In the genomic region with DNA sequence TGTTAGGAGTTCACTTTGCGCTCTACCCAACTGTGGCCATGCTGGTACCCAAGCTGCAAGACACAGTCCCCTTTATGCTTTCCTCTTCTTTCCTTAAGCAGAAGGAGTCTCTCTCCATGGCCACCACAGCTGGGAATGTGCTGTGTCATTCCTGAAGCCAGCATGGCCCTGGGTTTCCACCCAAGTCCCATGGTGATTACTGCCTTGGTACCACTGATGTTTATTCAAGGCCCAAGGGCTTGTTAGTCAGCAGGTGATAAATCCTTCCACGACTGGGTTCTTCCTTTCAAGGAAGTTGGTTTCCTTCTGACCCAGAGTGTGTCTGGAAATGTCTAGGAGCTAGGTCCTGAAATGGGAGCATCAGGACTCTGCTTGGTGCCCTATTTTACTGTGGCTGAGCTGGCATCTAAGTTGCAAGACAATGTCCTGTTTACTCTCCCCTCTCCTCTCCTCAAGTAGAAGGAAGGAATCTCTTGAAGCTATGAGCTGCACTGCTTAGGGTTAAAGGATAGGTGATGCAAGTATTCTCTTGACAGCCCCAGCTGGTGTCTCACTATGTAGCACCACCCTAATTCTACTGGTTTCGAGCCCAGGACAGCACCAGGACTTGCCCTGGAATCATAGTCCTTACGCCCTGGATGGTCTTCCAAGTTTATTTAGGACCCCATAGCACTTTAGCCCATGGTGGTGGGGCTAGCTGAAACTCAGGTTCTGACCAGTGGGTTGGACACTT, we compare ENCODE assay signal across 1 cellular context.
TF ChIP-seq lines count a peak whose summit lies in the region.

No MANE protein-coding gene starts in this region.

TF ChIP-seq in HEK293T, 16 proteins besides CTCF, POLR2A, EP300 and RAD21:
- TF ChIP-seq FOXM1 (IDR thresholded peaks at IDR 0.05; ENCODE audit: borderline replicate concordance), result no peak
- no peak for TF ChIP-seq LEF1 (IDR thresholded peaks at IDR 0.05; ENCODE audit: borderline replicate concordance)
- no peak for TF ChIP-seq FOXK2 (IDR thresholded peaks at IDR 0.05)
- no peak for TF ChIP-seq ZNF384 (IDR thresholded peaks at IDR 0.05)
- TF ChIP-seq NFRKB (IDR thresholded peaks at IDR 0.05), result no peak
- TF ChIP-seq CTBP1 (IDR thresholded peaks at IDR 0.05; ENCODE audit: borderline replicate concordance), result no peak
- TF ChIP-seq SUZ12 (IDR thresholded peaks at IDR 0.05), result no peak
- no peak for TF ChIP-seq HDGF (IDR thresholded peaks at IDR 0.05; ENCODE audit: borderline replicate concordance)
- no peak for TF ChIP-seq ARNT (IDR thresholded peaks at IDR 0.05)
- no peak for TF ChIP-seq SP1 (IDR thresholded peaks at IDR 0.05)
- no peak for TF ChIP-seq TARDBP (IDR thresholded peaks at IDR 0.05)
- TF ChIP-seq L3MBTL2 (conservative IDR thresholded peaks at IDR 0.05), result no peak
- TF ChIP-seq ELF4 (IDR thresholded peaks at IDR 0.05), result no peak
- no peak for TF ChIP-seq FOXA1 (IDR thresholded peaks at IDR 0.05)
- no peak for TF ChIP-seq BHLHE40 (IDR thresholded peaks at IDR 0.05; ENCODE audit: borderline replicate concordance)
- TF ChIP-seq, protein P1, sequence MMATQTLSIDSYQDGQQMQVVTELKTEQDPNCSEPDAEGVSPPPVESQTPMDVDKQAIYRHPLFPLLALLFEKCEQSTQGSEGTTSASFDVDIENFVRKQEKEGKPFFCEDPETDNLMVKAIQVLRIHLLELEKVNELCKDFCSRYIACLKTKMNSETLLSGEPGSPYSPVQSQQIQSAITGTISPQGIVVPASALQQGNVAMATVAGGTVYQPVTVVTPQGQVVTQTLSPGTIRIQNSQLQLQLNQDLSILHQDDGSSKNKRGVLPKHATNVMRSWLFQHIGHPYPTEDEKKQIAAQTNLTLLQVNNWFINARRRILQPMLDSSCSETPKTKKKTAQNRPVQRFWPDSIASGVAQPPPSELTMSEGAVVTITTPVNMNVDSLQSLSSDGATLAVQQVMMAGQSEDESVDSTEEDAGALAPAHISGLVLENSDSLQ (IDR thresholded peaks at IDR 0.05), result no peak
